25 cellular contexts compared by ENCODE assay signal in genomic region chr13:68905186-68905585, GRCh38.
"Had no signal": no experiment of that assay in that cellular context is flagged by ENCODE, and none has a peak within 500 bp of the region (broad histone marks: within the 10 kb centered on the region; RNA-seq: fewer than 3 reads in every experiment).

No MANE protein-coding gene starts in this region.

- H3K27me3 ChIP-seq: stomach, suprapubic skin, testis, thyroid gland, tibial artery, tibial nerve, transverse colon, upper lobe of left lung, upper lobe of right lung, uterus, vagina had no signal

- H3K4me3 ChIP-seq: stomach, suprapubic skin, testis, thoracic aorta, thyroid gland, tibial artery, tibial nerve, transverse colon, upper lobe of left lung, upper lobe of right lung, uterus, vagina had no signal

- H3K9me3 ChIP-seq: testis, thyroid gland, uterus, vagina had no signal

- H3K4me1 ChIP-seq: stomach, suprapubic skin, testis, thyroid gland, tibial artery, tibial nerve, transverse colon, upper lobe of left lung, upper lobe of right lung, uterus, vagina had no signal

- DNase-seq: stimulated activated CD4-positive, alpha-beta T cell treated with anti-CD3 and anti-CD28 coated beads, Interleukin-2, amount 100 ng/mL, for 48 hours; stimulated activated CD4-positive, alpha-beta T cell treated with anti-CD3 and anti-CD28 coated beads, Interleukin-4, amount 100 ng/mL, for 1 hour; stimulated activated CD4-positive, alpha-beta T cell treated with anti-CD3 and anti-CD28 coated beads, Interleukin-4, amount 100 ng/mL, for 24 hours; stimulated activated CD8-positive, alpha-beta memory T cell treated with anti-CD3 and anti-CD28 coated beads, Interleukin-4, amount 100 ng/mL, for 48 hours; stimulated activated naive B cell treated with anti-CD40 and anti-IgM and Interleukin-4, amounts not matched to agents 10 μg/mL and 1 μg/mL and 100 μg/mL, for 72 hours; stimulated activated naive CD4-positive, alpha-beta T cell; stimulated activated naive CD4-positive, alpha-beta T cell treated with Interleukin-2 at 50 U/mL for 16 hours; stimulated activated naive CD8-positive, alpha-beta T cell treated with anti-CD3 and anti-CD28 coated beads, Interleukin-15, amount 100 ng/mL, for 72 hours; stimulated activated naive CD8-positive, alpha-beta T cell treated with anti-CD3 and anti-CD28 coated beads, Interleukin-15, Interleukin-2, amounts not matched to agents 100 U/mL and 50 U/mL, for 24 hours; stomach; substantia nigra; testis; thyroid gland; tibial artery; transverse colon; trophoblast cell; upper lobe of left lung; upper lobe of right lung; uterus had no signal

- ATAC-seq: stimulated activated effector memory CD8-positive, alpha-beta T cell treated with anti-CD3 and anti-CD28 coated beads, Interleukin-12 subunit alpha, Interleukin-12 subunit beta, amount 100 ng/mL, for 72 hours; stimulated activated memory B cell treated with anti-CD40 and anti-IgM and Interleukin-4, amounts not matched to agents 10 μg/mL and 1 μg/mL and 100 μg/mL, for 72 hours; stimulated activated naive B cell treated with anti-CD40 and anti-IgM and Interleukin-4, amounts not matched to agents 10 μg/mL and 1 μg/mL and 100 μg/mL, for 72 hours; stimulated activated naive CD8-positive, alpha-beta T cell treated with anti-CD3 and anti-CD28 coated beads, Interleukin-15, amount 100 ng/mL, for 72 hours; stimulated activated naive CD8-positive, alpha-beta T cell treated with anti-CD3 and anti-CD28 coated beads, Interleukin-15, Interleukin-2, amounts not matched to agents 100 U/mL and 50 U/mL, for 24 hours; upper lobe of right lung had no signal

- H3K36me3 ChIP-seq: stomach, suprapubic skin, thoracic aorta, thyroid gland, tibial artery, tibial nerve, transverse colon, upper lobe of left lung, upper lobe of right lung, uterus, vagina had no signal

- H3K27ac ChIP-seq: stomach, suprapubic skin, testis, thoracic aorta, thyroid gland, tibial artery, tibial nerve, transverse colon, upper lobe of left lung, upper lobe of right lung, uterus, vagina had no signal
